11 cellular contexts compared by ENCODE assay signal in genomic region chr6:137497722-137498463, GRCh38. TPM values are rescaled to one million over a fixed set of nuclear protein-coding genes. Genes with fewer than 3 reads are reported as not detected.
DNase-seq lines count a peak whose midpoint lies in the region; ATAC-seq and TF ChIP-seq lines count a peak whose summit lies in the region.
"Had no signal": no experiment of that assay in that cellular context is flagged by ENCODE, and none has a peak within 500 bp of the region (broad histone marks: within the 10 kb centered on the region; RNA-seq: fewer than 3 reads in every experiment).

No MANE protein-coding gene starts in this region.

- H3K9ac ChIP-seq in subcutaneous abdominal adipose tissue (ENCODE audit: low read length in 5 of 5) = no peak overlapping the region

- TF ChIP-seq CTCF in right atrium auricular region (IDR thresholded peaks at IDR 0.05) = no peak
- no peak for TF ChIP-seq CTCF in left lung (IDR thresholded peaks at IDR 0.05)

- peaks cover 0 to 38% of the 10 kb centered on the region in 2 donors for H3K4me1 ChIP-seq in right atrium auricular region
- H3K4me1 ChIP-seq in left lung = peaks cover 15 to 18% of the 10 kb centered on the region in 2 donors
- peaks cover 0 to 44% (median 37%) of the 10 kb centered on the region in 5 donors for H3K4me1 ChIP-seq in subcutaneous abdominal adipose tissue (ENCODE audit: control insufficient read depth in 5 of 5, insufficient read depth in 5 of 5, low read length in 5 of 5)

- H3K36me3 Mint-ChIP-seq in activated naive CD4-positive, alpha-beta T cell treated with anti-CD3 and anti-CD28 coated beads, Interleukin-2, amount 50 U/mL, for 72 hours = peaks cover 10 to 18% of the 10 kb centered on the region in 2 donors

- ATAC-seq in Right ventricle myocardium inferior (peak; percentile 13), left lung (peak; percentile 68)
- ATAC-seq in activated naive CD4-positive, alpha-beta T cell treated with anti-CD3 and anti-CD28 coated beads, Interleukin-2, amount 50 U/mL, for 72 hours = peak; percentile 26 to 50

- peak overlapping the region in 1 of 2 donors; percentile 36 for H3K27ac Mint-ChIP-seq in activated naive CD4-positive, alpha-beta T cell treated with anti-CD3 and anti-CD28 coated beads, Interleukin-2, amount 50 U/mL, for 72 hours
- H3K27ac Mint-ChIP-seq: dendritic cell treated with granulocyte-macrophage colony-stimulating factor and Interleukin-4, amounts not matched to agents 40 ng/mL and 50 ng/mL, for 4 days had no signal

- H3K27me3 ChIP-seq in right atrium auricular region (peaks cover 42 to 53% of the 10 kb centered on the region in 2 donors), left lung (peaks cover 90 to 98% of the 10 kb centered on the region in 2 donors), subcutaneous abdominal adipose tissue (ENCODE audit: control insufficient read depth in 5 of 5, insufficient read depth in 4 of 5, low read length in 5 of 5) (peaks cover 44 to 75% (median 55%) of the 10 kb centered on the region in 5 donors)

- DNase-seq in Right ventricle myocardium inferior (ENCODE audit: missing footprints) (peak; percentile 50), right atrium auricular region (ENCODE audit: low spot score) (no peak), left lung (peak in 1 of 2 donors; percentile 72), erythroblast (lab: John Stamatoyannopoulos, UW) (no peak), medulla oblongata (ENCODE audit: extremely low spot score) (no peak), RKO (ENCODE audit: low spot score) (no peak)
- DNase-seq in activated naive CD4-positive, alpha-beta T cell treated with anti-CD3 and anti-CD28 coated beads, Interleukin-2, amount 50 U/mL, for 72 hours (ENCODE audit: low spot score in 2 of 2) = peak in 1 of 2 donors; percentile 41
- DNase-seq: thyroid gland had no signal

- H3K4me3 ChIP-seq in right atrium auricular region = peak overlapping the region in 1 of 2 donors; percentile 26
- H3K4me3 ChIP-seq in left lung = no peak overlapping the region
- H3K4me3 ChIP-seq in subcutaneous abdominal adipose tissue (ENCODE audit: low read depth in 1 of 5, low read length in 5 of 5) = peak overlapping the region in 4 of 5 donors; percentile 11 to 50 (median 31)

- TF ChIP-seq POLR2A in erythroblast (IDR thresholded peaks at IDR 0.05; ENCODE audit: low read length) = no peak

- H3K36me3 ChIP-seq in right atrium auricular region (no peaks in the 10 kb centered on the region), left lung (no peaks in the 10 kb centered on the region), subcutaneous abdominal adipose tissue (ENCODE audit: control insufficient read depth in 5 of 5, insufficient read depth in 5 of 5, low read length in 5 of 5) (no peaks in the 10 kb centered on the region)
- H3K36me3 ChIP-seq: thyroid gland had no signal

- no peak overlapping the region for H3K27ac ChIP-seq in right atrium auricular region
- H3K27ac ChIP-seq in left lung = no peak overlapping the region
- no peak overlapping the region for H3K27ac ChIP-seq in subcutaneous abdominal adipose tissue (ENCODE audit: low read depth, low read length)
- H3K27ac ChIP-seq: thyroid gland had no signal

- no peaks in the 10 kb centered on the region for H3K9me3 Mint-ChIP-seq in activated naive CD4-positive, alpha-beta T cell treated with anti-CD3 and anti-CD28 coated beads, Interleukin-2, amount 50 U/mL, for 72 hours
- H3K9me3 Mint-ChIP-seq: dendritic cell treated with granulocyte-macrophage colony-stimulating factor and Interleukin-4, amounts not matched to agents 40 ng/mL and 50 ng/mL, for 4 days had no signal

- intact Hi-C loops in Right ventricle myocardium inferior (cut with DNase I) (no loop called here), left lung (cut with DNase I) (no loop called here)

- H3K9me3 ChIP-seq in right atrium auricular region (no peaks in the 10 kb centered on the region), left lung (no peaks in the 10 kb centered on the region), subcutaneous abdominal adipose tissue (ENCODE audit: control insufficient read depth in 5 of 5, low read length in 5 of 5) (no peaks in the 10 kb centered on the region)
- H3K9me3 ChIP-seq: thyroid gland had no signal

RNA-seq across cellular contexts. Expression of gene OLIG3, which starts 3.7 kb away (rescaled TPM):
- total RNA-seq in Right ventricle myocardium inferior (not detected), right atrium auricular region (not detected), left lung (not detected)
- under 1 TPM; 0.14 to 0.35 TPM for total RNA-seq in activated naive CD4-positive, alpha-beta T cell treated with anti-CD3 and anti-CD28 coated beads, Interleukin-2, amount 50 U/mL, for 72 hours
- total RNA-seq: omental fat pad, thyroid gland had no signal

Comparison
In these comparisons a context has a peak if more than half of its experiments do, and no peak if none do; other contexts are left out.
1. ATAC-seq: peak in every context shown above with its lines; median percentile 68 in left lung; 38 in activated naive CD4-positive, alpha-beta T cell treated with anti-CD3 and anti-CD28 coated beads, Interleukin-2, amount 50 U/mL, for 72 hours; 13 in Right ventricle myocardium inferior.
2. H3K4me3 ChIP-seq: peak in subcutaneous abdominal adipose tissue (4 of 5); none in left lung (0 of 2).